Comparison of ENCODE assay signal across 1 cellular context in the genomic region with DNA sequence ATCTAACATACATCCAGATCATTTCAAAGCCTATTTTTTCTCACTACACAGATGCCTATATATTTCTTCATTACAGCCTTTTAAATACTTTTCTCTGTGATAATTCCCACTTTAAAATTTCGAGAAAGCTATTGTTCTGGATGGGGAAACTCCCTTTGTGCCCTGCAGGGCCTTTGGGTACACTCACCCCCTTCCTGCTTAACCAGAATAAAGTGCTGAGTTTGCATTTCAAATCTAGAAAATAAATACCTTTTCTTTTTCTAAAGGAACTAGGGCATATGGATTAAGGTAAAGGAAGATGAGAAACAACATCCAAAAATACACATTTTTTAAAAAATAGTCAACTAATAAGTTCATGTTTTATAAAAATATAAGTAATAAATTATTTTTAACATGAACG.
TF ChIP-seq lines count a peak whose summit lies in the region.

No MANE protein-coding gene starts in this region.

TF ChIP-seq in WTC11, 78 proteins besides CTCF, POLR2A, EP300 and RAD21 (continued from another document):
- TF ChIP-seq, protein P1, sequence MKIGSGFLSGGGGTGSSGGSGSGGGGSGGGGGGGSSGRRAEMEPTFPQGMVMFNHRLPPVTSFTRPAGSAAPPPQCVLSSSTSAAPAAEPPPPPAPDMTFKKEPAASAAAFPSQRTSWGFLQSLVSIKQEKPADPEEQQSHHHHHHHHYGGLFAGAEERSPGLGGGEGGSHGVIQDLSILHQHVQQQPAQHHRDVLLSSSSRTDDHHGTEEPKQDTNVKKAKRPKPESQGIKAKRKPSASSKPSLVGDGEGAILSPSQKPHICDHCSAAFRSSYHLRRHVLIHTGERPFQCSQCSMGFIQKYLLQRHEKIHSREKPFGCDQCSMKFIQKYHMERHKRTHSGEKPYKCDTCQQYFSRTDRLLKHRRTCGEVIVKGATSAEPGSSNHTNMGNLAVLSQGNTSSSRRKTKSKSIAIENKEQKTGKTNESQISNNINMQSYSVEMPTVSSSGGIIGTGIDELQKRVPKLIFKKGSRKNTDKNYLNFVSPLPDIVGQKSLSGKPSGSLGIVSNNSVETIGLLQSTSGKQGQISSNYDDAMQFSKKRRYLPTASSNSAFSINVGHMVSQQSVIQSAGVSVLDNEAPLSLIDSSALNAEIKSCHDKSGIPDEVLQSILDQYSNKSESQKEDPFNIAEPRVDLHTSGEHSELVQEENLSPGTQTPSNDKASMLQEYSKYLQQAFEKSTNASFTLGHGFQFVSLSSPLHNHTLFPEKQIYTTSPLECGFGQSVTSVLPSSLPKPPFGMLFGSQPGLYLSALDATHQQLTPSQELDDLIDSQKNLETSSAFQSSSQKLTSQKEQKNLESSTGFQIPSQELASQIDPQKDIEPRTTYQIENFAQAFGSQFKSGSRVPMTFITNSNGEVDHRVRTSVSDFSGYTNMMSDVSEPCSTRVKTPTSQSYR (CRISPR knock-in tag; IDR thresholded peaks at IDR 0.05): no peak
- TF ChIP-seq TEAD1 (CRISPR knock-in tag; IDR thresholded peaks at IDR 0.05): no peak
- no peak for TF ChIP-seq OVOL2 (CRISPR knock-in tag; IDR thresholded peaks at IDR 0.05; ENCODE audit: borderline replicate concordance)
- TF ChIP-seq, protein P2, sequence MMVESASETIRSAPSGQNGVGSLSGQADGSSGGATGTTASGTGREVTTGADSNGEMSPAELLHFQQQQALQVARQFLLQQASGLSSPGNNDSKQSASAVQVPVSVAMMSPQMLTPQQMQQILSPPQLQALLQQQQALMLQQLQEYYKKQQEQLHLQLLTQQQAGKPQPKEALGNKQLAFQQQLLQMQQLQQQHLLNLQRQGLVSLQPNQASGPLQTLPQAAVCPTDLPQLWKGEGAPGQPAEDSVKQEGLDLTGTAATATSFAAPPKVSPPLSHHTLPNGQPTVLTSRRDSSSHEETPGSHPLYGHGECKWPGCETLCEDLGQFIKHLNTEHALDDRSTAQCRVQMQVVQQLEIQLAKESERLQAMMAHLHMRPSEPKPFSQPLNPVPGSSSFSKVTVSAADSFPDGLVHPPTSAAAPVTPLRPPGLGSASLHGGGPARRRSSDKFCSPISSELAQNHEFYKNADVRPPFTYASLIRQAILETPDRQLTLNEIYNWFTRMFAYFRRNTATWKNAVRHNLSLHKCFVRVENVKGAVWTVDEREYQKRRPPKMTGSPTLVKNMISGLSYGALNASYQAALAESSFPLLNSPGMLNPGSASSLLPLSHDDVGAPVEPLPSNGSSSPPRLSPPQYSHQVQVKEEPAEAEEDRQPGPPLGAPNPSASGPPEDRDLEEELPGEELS (CRISPR knock-in tag; IDR thresholded peaks at IDR 0.05): no peak
- TF ChIP-seq, protein P3, sequence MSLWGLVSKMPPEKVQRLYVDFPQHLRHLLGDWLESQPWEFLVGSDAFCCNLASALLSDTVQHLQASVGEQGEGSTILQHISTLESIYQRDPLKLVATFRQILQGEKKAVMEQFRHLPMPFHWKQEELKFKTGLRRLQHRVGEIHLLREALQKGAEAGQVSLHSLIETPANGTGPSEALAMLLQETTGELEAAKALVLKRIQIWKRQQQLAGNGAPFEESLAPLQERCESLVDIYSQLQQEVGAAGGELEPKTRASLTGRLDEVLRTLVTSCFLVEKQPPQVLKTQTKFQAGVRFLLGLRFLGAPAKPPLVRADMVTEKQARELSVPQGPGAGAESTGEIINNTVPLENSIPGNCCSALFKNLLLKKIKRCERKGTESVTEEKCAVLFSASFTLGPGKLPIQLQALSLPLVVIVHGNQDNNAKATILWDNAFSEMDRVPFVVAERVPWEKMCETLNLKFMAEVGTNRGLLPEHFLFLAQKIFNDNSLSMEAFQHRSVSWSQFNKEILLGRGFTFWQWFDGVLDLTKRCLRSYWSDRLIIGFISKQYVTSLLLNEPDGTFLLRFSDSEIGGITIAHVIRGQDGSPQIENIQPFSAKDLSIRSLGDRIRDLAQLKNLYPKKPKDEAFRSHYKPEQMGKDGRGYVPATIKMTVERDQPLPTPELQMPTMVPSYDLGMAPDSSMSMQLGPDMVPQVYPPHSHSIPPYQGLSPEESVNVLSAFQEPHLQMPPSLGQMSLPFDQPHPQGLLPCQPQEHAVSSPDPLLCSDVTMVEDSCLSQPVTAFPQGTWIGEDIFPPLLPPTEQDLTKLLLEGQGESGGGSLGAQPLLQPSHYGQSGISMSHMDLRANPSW (CRISPR knock-in tag; conservative IDR thresholded peaks at IDR 0.05; ENCODE audit: low read depth): no peak
- no peak for TF ChIP-seq FOXP1 (CRISPR knock-in tag; IDR thresholded peaks at IDR 0.05; ENCODE audit: borderline replicate concordance)
- no peak for TF ChIP-seq ZNF396 (CRISPR knock-in tag; IDR thresholded peaks at IDR 0.05; ENCODE audit: borderline replicate concordance)
- no peak for TF ChIP-seq RORB (CRISPR knock-in tag; IDR thresholded peaks at IDR 0.05)
- TF ChIP-seq, protein P4, sequence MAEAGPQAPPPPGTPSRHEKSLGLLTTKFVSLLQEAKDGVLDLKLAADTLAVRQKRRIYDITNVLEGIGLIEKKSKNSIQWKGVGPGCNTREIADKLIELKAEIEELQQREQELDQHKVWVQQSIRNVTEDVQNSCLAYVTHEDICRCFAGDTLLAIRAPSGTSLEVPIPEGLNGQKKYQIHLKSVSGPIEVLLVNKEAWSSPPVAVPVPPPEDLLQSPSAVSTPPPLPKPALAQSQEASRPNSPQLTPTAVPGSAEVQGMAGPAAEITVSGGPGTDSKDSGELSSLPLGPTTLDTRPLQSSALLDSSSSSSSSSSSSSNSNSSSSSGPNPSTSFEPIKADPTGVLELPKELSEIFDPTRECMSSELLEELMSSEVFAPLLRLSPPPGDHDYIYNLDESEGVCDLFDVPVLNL (CRISPR knock-in tag; IDR thresholded peaks at IDR 0.05; ENCODE audit: borderline replicate concordance, low read depth): no peak
- no peak for TF ChIP-seq GTF2I (CRISPR knock-in tag; conservative IDR thresholded peaks at IDR 0.05)
- TF ChIP-seq, protein P5, sequence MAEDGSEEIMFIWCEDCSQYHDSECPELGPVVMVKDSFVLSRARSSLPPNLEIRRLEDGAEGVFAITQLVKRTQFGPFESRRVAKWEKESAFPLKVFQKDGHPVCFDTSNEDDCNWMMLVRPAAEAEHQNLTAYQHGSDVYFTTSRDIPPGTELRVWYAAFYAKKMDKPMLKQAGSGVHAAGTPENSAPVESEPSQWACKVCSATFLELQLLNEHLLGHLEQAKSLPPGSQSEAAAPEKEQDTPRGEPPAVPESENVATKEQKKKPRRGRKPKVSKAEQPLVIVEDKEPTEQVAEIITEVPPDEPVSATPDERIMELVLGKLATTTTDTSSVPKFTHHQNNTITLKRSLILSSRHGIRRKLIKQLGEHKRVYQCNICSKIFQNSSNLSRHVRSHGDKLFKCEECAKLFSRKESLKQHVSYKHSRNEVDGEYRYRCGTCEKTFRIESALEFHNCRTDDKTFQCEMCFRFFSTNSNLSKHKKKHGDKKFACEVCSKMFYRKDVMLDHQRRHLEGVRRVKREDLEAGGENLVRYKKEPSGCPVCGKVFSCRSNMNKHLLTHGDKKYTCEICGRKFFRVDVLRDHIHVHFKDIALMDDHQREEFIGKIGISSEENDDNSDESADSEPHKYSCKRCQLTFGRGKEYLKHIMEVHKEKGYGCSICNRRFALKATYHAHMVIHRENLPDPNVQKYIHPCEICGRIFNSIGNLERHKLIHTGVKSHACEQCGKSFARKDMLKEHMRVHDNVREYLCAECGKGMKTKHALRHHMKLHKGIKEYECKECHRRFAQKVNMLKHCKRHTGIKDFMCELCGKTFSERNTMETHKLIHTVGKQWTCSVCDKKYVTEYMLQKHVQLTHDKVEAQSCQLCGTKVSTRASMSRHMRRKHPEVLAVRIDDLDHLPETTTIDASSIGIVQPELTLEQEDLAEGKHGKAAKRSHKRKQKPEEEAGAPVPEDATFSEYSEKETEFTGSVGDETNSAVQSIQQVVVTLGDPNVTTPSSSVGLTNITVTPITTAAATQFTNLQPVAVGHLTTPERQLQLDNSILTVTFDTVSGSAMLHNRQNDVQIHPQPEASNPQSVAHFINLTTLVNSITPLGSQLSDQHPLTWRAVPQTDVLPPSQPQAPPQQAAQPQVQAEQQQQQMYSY (CRISPR knock-in tag; IDR thresholded peaks at IDR 0.05): no peak
- TF ChIP-seq NFYB (CRISPR knock-in tag; conservative IDR thresholded peaks at IDR 0.05; ENCODE audit: low read depth): no peak
